10 cellular contexts compared by ENCODE assay signal in the genomic region with DNA sequence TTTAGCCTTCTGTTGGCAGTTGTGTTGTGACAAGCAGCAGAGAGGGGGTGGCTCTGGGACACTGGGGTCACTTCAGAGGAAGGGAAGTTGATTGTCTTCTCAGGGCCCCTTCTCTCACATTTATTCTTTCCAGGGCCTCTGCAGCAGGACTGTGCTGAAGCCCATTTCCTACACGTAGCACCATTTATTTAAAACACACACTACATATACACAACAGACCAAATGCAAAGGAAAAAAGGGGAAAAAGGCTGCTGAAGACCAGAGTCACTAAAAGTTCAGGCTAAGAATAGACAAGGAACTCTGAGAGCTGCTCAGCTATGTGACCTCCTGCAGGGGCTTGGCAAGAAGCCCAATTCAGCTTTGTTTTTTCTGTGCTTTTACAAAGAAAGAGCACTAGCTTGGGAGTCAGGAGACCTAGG. TPM values are rescaled to one million over a fixed set of nuclear protein-coding genes. Genes with fewer than 3 reads are reported as not detected.
A peak's percentile ranks its signal among the peaks of the same experiment; 100 is the strongest.
DNase-seq lines count a peak whose midpoint lies in the region; ATAC-seq lines count a peak whose summit lies in the region.
"Had no signal": no experiment of that assay in that cellular context is flagged by ENCODE, and none has a peak within 500 bp of the region (broad histone marks: within the 10 kb centered on the region; RNA-seq: fewer than 3 reads in every experiment).

No MANE protein-coding gene starts in this region.

- peak; percentile 32 for DNase-seq in H4 (ENCODE audit: low spot score)
- DNase-seq in SIG-M5 treated with dmso at 0.1 percent for 504 hours (lab: John Stamatoyannopoulos, UW; ENCODE audit: unreplicated experiment): peak; percentile 96
- peak; percentile 78 for DNase-seq in glomerular endothelial cell (ENCODE audit: extremely low read depth, low read depth, low spot score)
- DNase-seq in sciatic nerve (ENCODE audit: low spot score): no peak
- DNase-seq in NCI-H2196 (lab: John Stamatoyannopoulos, UW; ENCODE audit: unreplicated experiment): no peak
- DNase-seq in activated gamma-delta T cell (lab: John Stamatoyannopoulos, UW): no peak
- DNase-seq: activated naive CD4-positive, alpha-beta T cell treated with anti-CD3 and anti-CD28 coated beads, Interleukin-2, amount 10 ng/mL, durations not matched to agents 7 days and 5 days; NCI-H1105 treated with DMSO at 0.1 percent for 48 hours had no signal

- ATAC-seq in sciatic nerve: peak; percentile 62
- ATAC-seq in GM19328 (IDR thresholded peaks at IDR 0.05; ENCODE audit: unreplicated experiment): no peak
- no peak for ATAC-seq in GM18873 (IDR thresholded peaks at IDR 0.05; ENCODE audit: low FRiP score, unreplicated experiment)

- intact Hi-C loops in sciatic nerve (cut with DNase I): no loop called here

RNA-seq across cellular contexts. Expression of a gene that starts 28.3 kb away (rescaled TPM):
- not detected in 2 replicates for total RNA-seq in H4 (2014; rRNA removed; shearing (Covaris generic))
- total RNA-seq in glomerular endothelial cell: 0.24 and 0.35 TPM in 2 replicates
- total RNA-seq in sciatic nerve: 1.3 TPM

RNA-seq across cellular contexts. Expression of a gene that starts 39.4 kb away (rescaled TPM):
- 1.0 TPM in 1 of 2 replicates, not detected in the other for total RNA-seq in H4 (2014; rRNA removed; shearing (Covaris generic))
- total RNA-seq in glomerular endothelial cell (49.0 and 60.6 TPM in 2 replicates), sciatic nerve (8.4 TPM)

Comparison
In these comparisons a context has a peak if more than half of its experiments do, and no peak if none do; other contexts are left out.
1. DNase-seq: peak in H4 (single experiment), SIG-M5 treated with dmso at 0.1 percent for 504 hours (single experiment) and glomerular endothelial cell (single experiment); none in sciatic nerve (single experiment), NCI-H2196 (single experiment) and activated gamma-delta T cell (single experiment).